ENCODE assay signal across 12 cellular contexts in the genomic region with DNA sequence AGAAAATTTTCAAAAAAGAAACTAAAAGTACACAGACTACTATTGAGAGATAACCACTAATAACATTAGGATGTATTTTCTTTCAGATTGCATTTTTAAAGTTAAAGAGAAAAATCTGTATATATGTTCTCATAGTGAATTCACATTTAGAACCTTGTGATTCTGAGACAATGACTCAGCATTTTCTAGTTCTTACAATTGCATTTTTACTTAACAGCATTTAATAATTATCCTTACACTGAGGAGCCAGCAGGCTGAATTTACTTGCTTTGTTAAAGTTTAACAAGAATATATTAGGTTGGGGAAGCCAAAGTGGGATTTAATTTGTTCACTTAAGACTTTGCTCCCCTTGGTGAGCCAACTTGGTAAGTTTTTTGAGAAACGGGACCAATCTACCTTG. TPM values are rescaled to one million over a fixed set of nuclear protein-coding genes. Genes with fewer than 3 reads are reported as not detected.
DNase-seq lines count a peak whose midpoint lies in the region; ATAC-seq and TF ChIP-seq lines count a peak whose summit lies in the region.
"Had no signal": no experiment of that assay in that cellular context is flagged by ENCODE, and none has a peak within 500 bp of the region (broad histone marks: within the 10 kb centered on the region; RNA-seq: fewer than 3 reads in every experiment).

No MANE protein-coding gene starts in this region.

- intact Hi-C loops in psoas muscle (cut with DNase I) = no loop called here

- H3K27me3 Mint-ChIP-seq in GM23338 (ENCODE audit: insufficient read depth, low read depth, poor library complexity) = peaks cover 2% of the 10 kb centered on the region
- H3K27me3 Mint-ChIP-seq: activated naive CD8-positive, alpha-beta T cell treated with anti-CD3 and anti-CD28 coated beads, Interleukin-2, amount 10 ng/mL, durations not matched to agents 7 days and 5 days had no signal

- peak overlapping the region; percentile 87 for H3K27ac Mint-ChIP-seq in GM23338
- H3K27ac Mint-ChIP-seq: activated naive CD8-positive, alpha-beta T cell treated with anti-CD3 and anti-CD28 coated beads, Interleukin-2, amount 10 ng/mL, durations not matched to agents 7 days and 5 days had no signal

- DNase-seq in GM23338 (ENCODE audit: low spot score) (no peak), fibroblast of gingiva (ENCODE audit: low read depth) (peak; percentile 28), psoas muscle (no peak), NCI-H1092 treated with DMSO at 0.1 percent for 48 hours (lab: John Stamatoyannopoulos, UW) (no peak), cerebellar cortex (ENCODE audit: low spot score) (no peak), HEK293T (ENCODE audit: extremely low spot score) (no peak)
- no peak for DNase-seq in stimulated activated CD4-positive, alpha-beta T cell treated with anti-CD3 and anti-CD28 coated beads, Interleukin-15, amount 100 ng/mL, for 24 hours
- DNase-seq: activated CD4-positive, alpha-beta T cell treated with anti-CD3 and anti-CD28 coated beads for 4 hours; activated naive CD8-positive, alpha-beta T cell treated with anti-CD3 and anti-CD28 coated beads, Interleukin-2, amount 10 ng/mL, durations not matched to agents 7 days and 5 days; NCI-H2029 had no signal

- no peaks in the 10 kb centered on the region for H3K9me3 ChIP-seq in psoas muscle

- H3K4me1 ChIP-seq in GM23338 (ENCODE audit: insufficient read depth) (peaks cover 27% of the 10 kb centered on the region), psoas muscle (peaks cover 17% of the 10 kb centered on the region)

- H3K36me3 ChIP-seq in GM23338 (ENCODE audit: insufficient read depth) (no peaks in the 10 kb centered on the region), psoas muscle (ENCODE audit: insufficient read depth in 1 of 2, low read depth in 1 of 2) (no peaks in the 10 kb centered on the region)

- CTCF ChIA-PET in HEK293T (lab: Yijun Ruan, JAX) = interaction anchor here (0.6 kb wide), 1 partner anchor 815 kb away, joined by 3 read pairs; no protein-coding TSS in a partner anchor

- H3K4me1 Mint-ChIP-seq in GM23338 = peaks cover 23% of the 10 kb centered on the region

- H3K4me3 ChIP-seq in GM23338 (no peak overlapping the region), psoas muscle (peak overlapping the region; percentile 31)
- H3K4me3 ChIP-seq: skin epidermis had no signal

- POLR2A ChIA-PET in HEK293T (lab: Yijun Ruan, JAX) = no interaction called here

- H3F3A ChIP-seq in GM23338 (replicated peaks; ENCODE audit: low read depth) = peaks cover 11% of the 10 kb centered on the region

- H3K27ac ChIP-seq in GM23338 (ENCODE audit: low read depth) (peak overlapping the region; percentile 20), psoas muscle (peak overlapping the region; percentile 27)

- no peaks in the 10 kb centered on the region for H3K9me3 Mint-ChIP-seq in GM23338
- H3K9me3 Mint-ChIP-seq: activated naive CD8-positive, alpha-beta T cell treated with anti-CD3 and anti-CD28 coated beads, Interleukin-2, amount 10 ng/mL, durations not matched to agents 7 days and 5 days had no signal

- no peak overlapping the region for H2AFZ ChIP-seq in GM23338

- no peaks in the 10 kb centered on the region for H3K9me2 ChIP-seq in GM23338 (ENCODE audit: insufficient read depth)

- no peak for ATAC-seq in GM23338
- ATAC-seq in SK-N-SH treated with all-trans-retinoic acid at 6 μM for 48 hours = no peak
- no peak for ATAC-seq in psoas muscle

- H3K27me3 ChIP-seq in GM23338 (ENCODE audit: insufficient read depth) = no peaks in the 10 kb centered on the region
- no peaks in the 10 kb centered on the region for H3K27me3 ChIP-seq in psoas muscle (ENCODE audit: insufficient read depth in 3 of 3, low read length in 2 of 3)

- H3K4me2 ChIP-seq in GM23338 = peak overlapping the region; percentile 50

- H3K79me2 ChIP-seq in GM23338 (replicated peaks; ENCODE audit: insufficient read depth) = peaks cover 87% of the 10 kb centered on the region

- H4K20me1 ChIP-seq in GM23338 (replicated peaks; ENCODE audit: insufficient read depth) = peaks cover 8% of the 10 kb centered on the region

- TF ChIP-seq CTCF in GM23338 (conservative IDR thresholded peaks at IDR 0.05; ENCODE audit: low read depth in 2 of 2) (no peak), psoas muscle (IDR thresholded peaks at IDR 0.05) (no peak)

- H3K36me3 Mint-ChIP-seq in GM23338 (ENCODE audit: low read depth) = peaks cover 3% of the 10 kb centered on the region; the same call in 2 of the 3 replicates

- H3K4me3 Mint-ChIP-seq in GM23338 = no peak overlapping the region
- H3K4me3 Mint-ChIP-seq: activated naive CD8-positive, alpha-beta T cell treated with anti-CD3 and anti-CD28 coated beads, Interleukin-2, amount 10 ng/mL, durations not matched to agents 7 days and 5 days had no signal

- WGBS in psoas muscle, 3 donors = 20 to 71% (median 23%) methylated on average over 1 of the region's 1 CpG

TF ChIP-seq in GM23338, 12 proteins besides CTCF, POLR2A, EP300 and RAD21 (continues in another document):
- no peak for TF ChIP-seq STAT1 (IDR thresholded peaks at IDR 0.05; ENCODE audit: unreplicated experiment)
- no peak for TF ChIP-seq POLR2AphosphoS5 (IDR thresholded peaks at IDR 0.05; ENCODE audit: low read depth)

TF ChIP-seq in SK-N-SH treated with all-trans-retinoic acid at 6 μM for 48 hours, 23 proteins besides CTCF, POLR2A, EP300 and RAD21:
- TF ChIP-seq BACH2 (CRISPR knock-in tag; IDR thresholded peaks at IDR 0.05; ENCODE audit: borderline replicate concordance) (peak; percentile 75; the same call in 1 of the 2 replicates), PPARA (CRISPR knock-in tag; IDR thresholded peaks at IDR 0.05; ENCODE audit: borderline replicate concordance) (no peak)
TF ChIP-seq in SK-N-SH treated with all-trans-retinoic acid at 6 μM for 48 hours: peak in this region for 1.

TF ChIP-seq in HEK293T, 16 proteins besides CTCF, POLR2A, EP300 and RAD21:
- TF ChIP-seq ARNT (IDR thresholded peaks at IDR 0.05) (no peak), FOXK2 (IDR thresholded peaks at IDR 0.05) (no peak), NFRKB (IDR thresholded peaks at IDR 0.05) (no peak), FOXA1 (IDR thresholded peaks at IDR 0.05) (no peak), SP1 (IDR thresholded peaks at IDR 0.05) (no peak), FOXM1 (IDR thresholded peaks at IDR 0.05; ENCODE audit: borderline replicate concordance) (no peak), LEF1 (IDR thresholded peaks at IDR 0.05; ENCODE audit: borderline replicate concordance) (no peak)

RNA-seq across cellular contexts. Expression of a gene that starts 4.5 kb away (rescaled TPM):
- total RNA-seq in GM23338 (2014; rRNA removed; shearing (Covaris generic)) = 43.0 and 68.4 TPM in 2 replicates
- 26.9 and 35.3 TPM in 2 replicates for polyA plus RNA-seq in GM23338 (2016; fragmentation: Nextera tagmentation; extraction: Ambion mirVana)
- total RNA-seq in psoas muscle = 10 to 100 TPM; 17.1 to 49.9 (median 29.3) TPM
- 10 to 100 TPM in 2 of 3 donors, 1 to 10 TPM in 1; 2.0 to 12.2 (median 10.8) TPM for polyA plus RNA-seq in psoas muscle

RNA-seq across cellular contexts. Expression of a gene that starts 21.8 kb away (rescaled TPM):
- total RNA-seq in GM23338 (2014; rRNA removed; shearing (Covaris generic)) = 35.5 and 47.5 TPM in 2 replicates
- polyA plus RNA-seq in GM23338 (2016; fragmentation: Nextera tagmentation; extraction: Ambion mirVana) (44.4 and 46.7 TPM in 2 replicates), psoas muscle (10 to 100 TPM; 30.0 to 52.9 (median 31.6) TPM)
- total RNA-seq in psoas muscle = 10 to 100 TPM; 29.5 to 36.8 (median 33.2) TPM
